27 cellular contexts compared by ENCODE assay signal in genomic region chr15:87917480-87917879, GRCh38.
"Had no signal": no experiment of that assay in that cellular context is flagged by ENCODE, and none has a peak within 500 bp of the region (broad histone marks: within the 10 kb centered on the region; RNA-seq: fewer than 3 reads in every experiment).

No MANE protein-coding gene starts in this region.

- H3K9me3 ChIP-seq: left ventricle myocardium inferior, mucosa of descending colon, pancreas, prostate gland, suprapubic skin, thoracic aorta, tibial artery, upper lobe of right lung had no signal

- H3K4me3 ChIP-seq: left ventricle myocardium inferior, lung, mucosa of descending colon, pancreas, prostate gland, skin epidermis, suprapubic skin, thoracic aorta, tibial artery, upper lobe of right lung had no signal

- H3K4me1 ChIP-seq: pancreas, prostate gland, suprapubic skin, upper lobe of right lung had no signal

- H3K36me3 ChIP-seq: left ventricle myocardium inferior, pancreas, prostate gland, suprapubic skin, thoracic aorta, tibial artery, upper lobe of right lung had no signal

- ATAC-seq: mucosa of descending colon; naive thymus-derived CD4-positive, alpha-beta T cell; natural killer cell treated with Interleukin-12 subunit alpha and Interleukin-12 subunit beta and Interleukin-15 and Interleukin-18, amount 100 ng/mL, for 72 hours; pancreas; right cardiac atrium; sciatic nerve; stimulated activated naive B cell treated with anti-CD40 and anti-IgM and Interleukin-4, amounts not matched to agents 10 μg/mL and 1 μg/mL and 100 μg/mL, for 72 hours; stimulated activated naive CD8-positive, alpha-beta T cell treated with anti-CD3 and anti-CD28 coated beads, Interleukin-15, Interleukin-2, amounts not matched to agents 100 U/mL and 50 U/mL, for 24 hours; upper lobe of right lung had no signal

- H3K27me3 ChIP-seq: pancreas, suprapubic skin, tibial artery, upper lobe of right lung had no signal

- DNase-seq: hypothalamus; immature natural killer cell; kidney; left ventricle myocardium inferior; midbrain; mucosa of descending colon; naive thymus-derived CD4-positive, alpha-beta T cell; pancreas; posterior cingulate gyrus; retina; right cardiac atrium; stimulated activated CD4-positive, alpha-beta T cell treated with anti-CD3 and anti-CD28 coated beads, Interleukin-12 subunit alpha, Interleukin-12 subunit beta, amount 100 ng/mL, for 4 hours; stimulated activated CD4-positive, alpha-beta T cell treated with anti-CD3 and anti-CD28 coated beads, Interleukin-15, amount 100 ng/mL, for 24 hours; stimulated activated CD4-positive, alpha-beta T cell treated with anti-CD3 and anti-CD28 coated beads, Interleukin-2, amount 100 ng/mL, for 24 hours; stimulated activated CD4-positive, alpha-beta T cell treated with anti-CD3 and anti-CD28 coated beads, Interleukin-4, amount 100 ng/mL, for 1 hour; stimulated activated naive B cell treated with anti-CD40 and anti-IgM and Interleukin-4, amounts not matched to agents 10 μg/mL and 1 μg/mL and 100 μg/mL, for 72 hours; stimulated activated naive CD8-positive, alpha-beta T cell treated with anti-CD3 and anti-CD28 coated beads, Interleukin-15, Interleukin-2, amounts not matched to agents 100 U/mL and 50 U/mL, for 24 hours; tibial artery; trophoblast cell; upper lobe of right lung had no signal

- H3K27ac ChIP-seq: left ventricle myocardium inferior, pancreas, prostate gland, skin epidermis, suprapubic skin, thoracic aorta, tibial artery, upper lobe of right lung had no signal
